In the genomic region with DNA sequence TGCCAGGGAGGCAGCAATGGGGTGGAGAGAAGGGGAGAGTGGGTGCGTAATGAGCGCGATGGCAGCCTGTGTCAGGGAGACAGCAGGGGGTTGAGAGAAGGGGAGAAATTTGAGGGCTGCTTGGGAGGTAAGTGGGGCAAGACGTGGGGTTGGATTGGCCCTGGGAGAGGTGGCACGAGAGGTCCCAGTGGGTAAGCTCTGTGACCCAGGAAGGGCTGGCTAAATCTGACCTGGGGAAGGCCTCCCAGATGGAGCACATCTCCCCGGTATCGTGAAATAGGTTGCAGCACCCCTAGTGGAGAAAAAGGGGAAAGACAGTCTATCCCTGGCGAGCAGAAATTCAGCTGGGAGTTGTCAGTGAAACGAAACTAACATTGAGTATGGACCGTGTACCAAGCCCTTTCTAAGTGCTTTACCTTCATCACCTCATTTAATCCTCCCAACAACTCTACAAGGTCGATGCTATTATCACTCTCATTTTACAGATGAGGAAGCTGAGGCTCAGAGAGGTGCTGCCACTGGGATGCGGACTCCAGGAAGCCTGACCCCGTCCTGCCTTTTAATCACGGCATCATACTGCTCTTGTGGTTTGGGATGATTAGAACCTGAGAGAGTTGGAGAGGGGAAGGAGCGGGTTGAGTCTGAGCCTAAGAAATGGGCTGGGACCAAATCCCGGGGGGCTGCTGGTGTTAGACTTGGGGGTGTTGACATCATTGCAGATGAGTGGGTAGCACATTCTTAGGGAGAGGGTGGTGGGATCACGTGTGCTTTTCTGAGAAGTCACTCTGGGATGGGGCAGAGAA, we compare ENCODE assay signal across 8 cellular contexts. TPM values are rescaled to one million over a fixed set of nuclear protein-coding genes. Genes with fewer than 3 reads are reported as not detected.
DNase-seq lines count a peak whose midpoint lies in the region; ATAC-seq, FAIRE-seq and TF ChIP-seq lines count a peak whose summit lies in the region.

No MANE protein-coding gene starts in this region.

- H3K27me3 ChIP-seq in AG04450 (ENCODE audit: control insufficient read depth, insufficient read depth, low read length) (peaks cover 6% of the 10 kb centered on the region), skeletal muscle tissue (ENCODE audit: control insufficient read depth in 3 of 3, insufficient read depth in 3 of 3, low read length in 3 of 3) (no peaks in the 10 kb centered on the region)

- peaks cover 33 to 38% (median 36%) of the 10 kb centered on the region in 3 donors for H3K4me1 ChIP-seq in skeletal muscle tissue (ENCODE audit: control insufficient read depth in 3 of 3, insufficient read depth in 3 of 3, low read length in 3 of 3)

- peak; percentile 44 for DNase-seq in AG04450 (ENCODE audit: low read depth, low spot score)
- DNase-seq in GM12892 (ENCODE audit: insufficient read length): peak; percentile 65
- peak; percentile 70 for DNase-seq in NCI-H1694 treated with DMSO at 0.1 percent for 48 hours (lab: John Stamatoyannopoulos, UW)
- DNase-seq in T1000 (lab: John Stamatoyannopoulos, UW): peak; percentile 61
- DNase-seq in caudate nucleus (lab: John Stamatoyannopoulos, UW): peak in 38 of 61 donors; percentile 3 to 54 (median 22)
- DNase-seq in islet precursor cell: peak; percentile 78

- POLR2A ChIA-PET in AG04450 (lab: Yijun Ruan, JAX): interaction anchor here (0.6 to 1.5 kb wide), 7 partner anchors 25 to 102 kb away, joined by 3 to 14 read pairs (median 9); a partner anchor contains a TSS

- H3K4me3 ChIP-seq in AG04450 (ENCODE audit: low read depth, low read length) (peak overlapping the region; percentile 64), skeletal muscle tissue (ENCODE audit: low read length in 3 of 3) (peak overlapping the region; percentile 56 to 73 (median 67))

- H3K27ac ChIP-seq in AG04450 (ENCODE audit: low read depth, low read length) (peak overlapping the region; percentile 73), caudate nucleus (ENCODE audit: low read depth, low read length) (peak overlapping the region; percentile 87), skeletal muscle tissue (ENCODE audit: low read depth, low read length) (peak overlapping the region; percentile 38)

- no peaks in the 10 kb centered on the region for H3K9me3 ChIP-seq in AG04450 (ENCODE audit: control insufficient read depth, insufficient read depth, low read length)
- no peaks in the 10 kb centered on the region for H3K9me3 ChIP-seq in skeletal muscle tissue (ENCODE audit: control insufficient read depth in 3 of 3, low read length in 3 of 3)

- TF ChIP-seq CTCF in AG04450 (IDR thresholded peaks at IDR 0.05; ENCODE audit: low read depth, low read length): peak; percentile 93

- CTCF ChIA-PET in AG04450 (lab: Charles Lee): interaction anchor here (0.5 to 12.9 kb wide), 38 partner anchors 8 to 358 kb away, joined by 3 to 482 read pairs (median 5); a partner anchor contains a TSS

- H3K36me3 ChIP-seq in skeletal muscle tissue (ENCODE audit: control insufficient read depth in 3 of 3, insufficient read depth in 3 of 3, low read length in 3 of 3): no peaks in the 10 kb centered on the region

- peak overlapping the region; percentile 29 to 82 (median 77) for H3K9ac ChIP-seq in skeletal muscle tissue (ENCODE audit: low read depth in 1 of 3, low read length in 3 of 3)

- ATAC-seq in GM19324 (IDR thresholded peaks at IDR 0.05; ENCODE audit: low FRiP score, unreplicated experiment): no peak

- TF ChIP-seq POLR2A in GM12892 (IDR thresholded peaks at IDR 0.05; ENCODE audit: low read depth, low read length): no peak

- FAIRE-seq in GM12892 (lab: Jason Lieb, UNC): peak; percentile 94

RNA-seq across cellular contexts. Expression of a gene that starts 56.6 kb away (rescaled TPM):
- 1,898 and 2,055 TPM in 2 replicates for polyA plus RNA-seq in AG04450 (2011; rRNA removed)
- 413 and 429 TPM in 2 replicates for polyA minus RNA-seq in AG04450 (2011; rRNA and poly(A)+ RNA removed)
- polyA plus RNA-seq in GM12892 (2012; ENCODE audit: missing spikeins): 7,014 TPM
- total RNA-seq in skeletal muscle tissue: 1,434 TPM

Comparison
In these comparisons a context has a peak if more than half of its experiments do, and no peak if none do; other contexts are left out.
1. DNase-seq: peak in every context shown above with its lines; median percentile 78 in islet precursor cell; 70 in NCI-H1694 treated with DMSO at 0.1 percent for 48 hours; 65 in GM12892; 61 in T1000; 44 in AG04450; 22 in caudate nucleus.